Comparison of ENCODE assay signal across 1 cellular context in genomic region chr16:11187522-11187921, GRCh38.
A peak's percentile ranks its signal among the peaks of the same experiment; 100 is the strongest.
TF ChIP-seq lines count a peak whose summit lies in the region.

No MANE protein-coding gene starts in this region.

TF ChIP-seq in HepG2, 621 proteins besides CTCF, POLR2A, EP300 and RAD21 (continued from another document):
- no peak for TF ChIP-seq SKIL (CRISPR knock-in tag; IDR thresholded peaks at IDR 0.05; ENCODE audit: borderline replicate concordance)
- TF ChIP-seq ETV6 (CRISPR knock-in tag; conservative IDR thresholded peaks at IDR 0.05) = no peak
- TF ChIP-seq NCOA2 (CRISPR knock-in tag; IDR thresholded peaks at IDR 0.05) = no peak
- no peak for TF ChIP-seq NFKB2 (CRISPR knock-in tag; IDR thresholded peaks at IDR 0.05; ENCODE audit: borderline replicate concordance)
- no peak for TF ChIP-seq ZNF570 (CRISPR knock-in tag; IDR thresholded peaks at IDR 0.05; ENCODE audit: borderline replicate concordance)
- TF ChIP-seq MXI1 (IDR thresholded peaks at IDR 0.05; ENCODE audit: borderline replicate concordance, low read depth, low read length) = no peak
- peak; percentile 50 for TF ChIP-seq ATF7 (IDR thresholded peaks at IDR 0.05)
- no peak for TF ChIP-seq ATF7 (CRISPR knock-in tag; IDR thresholded peaks at IDR 0.05)
- no peak for TF ChIP-seq ZNF407 (CRISPR knock-in tag; IDR thresholded peaks at IDR 0.05; ENCODE audit: not compliant biosample characterization)
- TF ChIP-seq CREB1 (IDR thresholded peaks at IDR 0.05) = peak; percentile 91
- TF ChIP-seq CREB1 (CRISPR knock-in tag; IDR thresholded peaks at IDR 0.05) = no peak
- TF ChIP-seq PHF21A (CRISPR knock-in tag; IDR thresholded peaks at IDR 0.05) = no peak
- TF ChIP-seq NBN (conservative IDR thresholded peaks at IDR 0.05) = no peak
- TF ChIP-seq ERF (CRISPR knock-in tag; IDR thresholded peaks at IDR 0.05) = no peak
- no peak for TF ChIP-seq REL (CRISPR knock-in tag; conservative IDR thresholded peaks at IDR 0.05)
- no peak for TF ChIP-seq RARA (CRISPR knock-in tag; IDR thresholded peaks at IDR 0.05)
- TF ChIP-seq NR1H2 (CRISPR knock-in tag; IDR thresholded peaks at IDR 0.05; ENCODE audit: borderline replicate concordance, low read depth) = no peak
- no peak for TF ChIP-seq SNRNP70 (IDR thresholded peaks at IDR 0.05; ENCODE audit: low read depth, low read length)
- TF ChIP-seq RORA (CRISPR knock-in tag; IDR thresholded peaks at IDR 0.05) = no peak
- TF ChIP-seq RXRA (CRISPR knock-in tag; IDR thresholded peaks at IDR 0.05) = no peak
